ENCODE assay signal across 17 cellular contexts in genomic region chr15:34217587-34218225, GRCh38. TPM values are rescaled to one million over a fixed set of nuclear protein-coding genes. Genes with fewer than 3 reads are reported as not detected.
DNase-seq lines count a peak whose midpoint lies in the region; ATAC-seq and TF ChIP-seq lines count a peak whose summit lies in the region.
"Had no signal": no experiment of that assay in that cellular context is flagged by ENCODE, and none has a peak within 500 bp of the region (broad histone marks: within the 10 kb centered on the region; RNA-seq: fewer than 3 reads in every experiment).

No MANE protein-coding gene starts in this region.

- no peak for ATAC-seq in GM21360 (IDR thresholded peaks at IDR 0.05; ENCODE audit: unreplicated experiment)
- ATAC-seq: T-helper 17 cell had no signal

- BruUV-seq in A673 (replicated peaks; lab: Mats Ljungman, UMichigan): no TSS peak

- CTCF ChIA-PET in A673 (lab: Charles Lee): no interaction called here

- no peak overlapping the region for H3K27ac ChIP-seq in A673 (ENCODE audit: low read depth, low read length, poor library complexity, severe bottlenecking)
- H3K27ac ChIP-seq: coronary artery, spleen had no signal

- POLR2A ChIA-PET in A673 (lab: Charles Lee; ENCODE audit: low non-redundant PET): no interaction called here

- no peaks in the 10 kb centered on the region for H3K27me3 ChIP-seq in A673 (replicated peaks; ENCODE audit: insufficient read depth, low read depth, low read length, poor library complexity)
- H3K27me3 ChIP-seq: BE2C, spleen had no signal

- intact Hi-C loops in A673 (cut with micrococcal nuclease; ENCODE audit: unreplicated experiment) (no loop called here), posterior cingulate gyrus (cut with DNase I) (no loop called here)

- DNase-seq in A673 (ENCODE audit: low spot score): peak; percentile 21
- DNase-seq in H4 (ENCODE audit: low spot score): peak; percentile 18
- peak; percentile 23 for DNase-seq in SW480 (ENCODE audit: low spot score)
- DNase-seq in foreskin melanocyte: peak; percentile 31
- no peak for DNase-seq in inferior parietal cortex (ENCODE audit: extremely low spot score)
- no peak for DNase-seq in posterior cingulate gyrus
- DNase-seq in NCI-H187 (lab: John Stamatoyannopoulos, UW): no peak
- DNase-seq: activated CD4-positive, alpha-beta T cell treated with anti-CD3 and anti-CD28 coated beads, Interleukin-2, amount 10 ng/mL, durations not matched to agents 7 days and 5 days; amniotic stem cell; BE2C; DMS79; NCI-H446; occipital lobe; spleen; T-helper 17 cell had no signal

- no peak for TF ChIP-seq CTCF in A673 (conservative IDR thresholded peaks at IDR 0.05; ENCODE audit: low read depth, low read length)

- no peak overlapping the region for H3K4me3 ChIP-seq in A673 (ENCODE audit: low read depth, low read length, poor library complexity, severe bottlenecking)
- H3K4me3 ChIP-seq: coronary artery, spleen had no signal

- no peaks in the 10 kb centered on the region for H3K9me3 ChIP-seq in A673 (ENCODE audit: low read depth, low read length, poor library complexity, severe bottlenecking)
- H3K9me3 ChIP-seq: BE2C, spleen had no signal

- H3K4me1 ChIP-seq in A673 (ENCODE audit: insufficient read depth, low read length, poor library complexity, severe bottlenecking): no peaks in the 10 kb centered on the region
- H3K4me1 ChIP-seq: BE2C, spleen had no signal

- H3K36me3 ChIP-seq in A673 (ENCODE audit: insufficient read depth, low read length, poor library complexity, severe bottlenecking): no peaks in the 10 kb centered on the region
- H3K36me3 ChIP-seq: BE2C, spleen had no signal

RNA-seq across cellular contexts. Expression of gene EMC4, which starts 7.1 kb away (rescaled TPM):
- total RNA-seq in A673 (2021): 125 and 141 TPM in 2 replicates
- 158 and 216 TPM in 2 replicates for total RNA-seq in H4 (2014; rRNA removed; shearing (Covaris generic))

RNA-seq across cellular contexts. Expression of gene KATNBL1, which starts 7.8 kb away (rescaled TPM):
- 53.2 and 55.1 TPM in 2 replicates for total RNA-seq in A673 (2021)
- 38.2 and 40.1 TPM in 2 replicates for total RNA-seq in H4 (2014; rRNA removed; shearing (Covaris generic))

Comparison
In these comparisons a context has a peak if more than half of its experiments do, and no peak if none do; other contexts are left out.
1. DNase-seq: peak in A673 (single experiment), H4 (single experiment), SW480 (single experiment) and foreskin melanocyte (single experiment); none in inferior parietal cortex (single experiment), posterior cingulate gyrus (0 of 10) and NCI-H187 (0 of 2).